8 cellular contexts compared by ENCODE assay signal in the genomic region with DNA sequence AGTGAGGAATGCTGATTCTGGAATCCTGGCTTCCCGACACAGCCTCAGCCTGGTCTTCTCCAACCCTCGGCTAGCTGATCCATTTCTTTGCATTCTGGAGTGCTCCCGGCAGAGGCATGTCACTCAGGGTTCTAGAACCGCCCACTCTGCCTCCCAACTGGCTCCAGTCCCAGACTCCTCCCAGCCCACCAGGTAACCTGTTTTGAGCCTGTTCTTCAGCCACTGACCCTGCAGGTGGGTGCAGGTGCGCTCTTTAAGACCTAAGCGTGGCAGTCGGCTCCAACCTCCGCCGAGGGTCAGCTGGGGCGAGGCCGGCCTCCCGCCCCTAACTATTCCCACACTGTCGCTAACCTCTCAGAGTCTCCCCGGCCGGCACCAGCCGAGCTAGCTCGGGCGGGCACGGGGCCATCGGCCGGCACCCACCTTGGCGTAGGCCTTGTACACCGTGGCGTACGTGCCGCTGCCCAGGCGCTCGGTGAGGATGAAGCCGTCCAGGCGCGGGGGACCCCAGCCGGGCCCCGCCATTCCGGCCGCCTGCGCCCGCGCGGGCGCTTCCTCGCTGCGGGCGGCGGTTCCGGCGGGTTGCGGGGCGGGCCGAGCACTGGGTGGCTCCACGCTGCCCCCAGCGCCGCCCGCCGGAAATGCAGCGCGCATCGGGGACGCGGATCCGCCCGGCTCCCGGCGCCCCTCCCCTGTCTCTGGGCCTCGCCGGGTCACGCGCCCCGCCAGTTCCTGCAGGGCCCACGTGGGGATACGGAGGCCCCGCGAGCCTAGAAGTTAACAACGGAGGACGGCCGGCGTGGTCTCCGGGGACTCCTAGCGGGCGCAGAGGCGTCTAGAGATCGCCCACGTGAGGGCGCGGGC. TPM values are rescaled to one million over a fixed set of nuclear protein-coding genes. Genes with fewer than 3 reads are reported as not detected.
DNase-seq lines count a peak whose midpoint lies in the region; ATAC-seq and TF ChIP-seq lines count a peak whose summit lies in the region.

A gene with protein sequence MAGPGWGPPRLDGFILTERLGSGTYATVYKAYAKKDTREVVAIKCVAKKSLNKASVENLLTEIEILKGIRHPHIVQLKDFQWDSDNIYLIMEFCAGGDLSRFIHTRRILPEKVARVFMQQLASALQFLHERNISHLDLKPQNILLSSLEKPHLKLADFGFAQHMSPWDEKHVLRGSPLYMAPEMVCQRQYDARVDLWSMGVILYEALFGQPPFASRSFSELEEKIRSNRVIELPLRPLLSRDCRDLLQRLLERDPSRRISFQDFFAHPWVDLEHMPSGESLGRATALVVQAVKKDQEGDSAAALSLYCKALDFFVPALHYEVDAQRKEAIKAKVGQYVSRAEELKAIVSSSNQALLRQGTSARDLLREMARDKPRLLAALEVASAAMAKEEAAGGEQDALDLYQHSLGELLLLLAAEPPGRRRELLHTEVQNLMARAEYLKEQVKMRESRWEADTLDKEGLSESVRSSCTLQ (minus strand): TSS at position 576 of the 864 bp plus-strand sequence. CDS start 51 bp downstream, at position 525.

- TF ChIP-seq CTCF in VCaP (conservative IDR thresholded peaks at IDR 0.05), result peak; percentile 95

- H3K9me3 ChIP-seq in iPS-18a (ENCODE audit: control insufficient read depth, low read depth, low read length) (no peaks in the 10 kb centered on the region), skeletal muscle tissue (ENCODE audit: control insufficient read depth in 3 of 3, low read length in 3 of 3) (no peaks in the 10 kb centered on the region)

- H3K27me3 ChIP-seq in iPS-18a (ENCODE audit: control insufficient read depth, insufficient read depth, low read length) (no peaks in the 10 kb centered on the region), skeletal muscle tissue (ENCODE audit: control insufficient read depth in 3 of 3, insufficient read depth in 3 of 3, low read length in 3 of 3) (no peaks in the 10 kb centered on the region)

- H3K27ac ChIP-seq in VCaP (peak within 1 kb of the TSS; percentile 100), iPS-18a (ENCODE audit: low read length) (peak within 1 kb of the TSS; percentile 64), skeletal muscle tissue (ENCODE audit: low read depth, low read length) (peak within 1 kb of the TSS; percentile 92)

- H3K4me1 ChIP-seq in iPS-18a (ENCODE audit: control insufficient read depth, low read depth, low read length), result peaks cover 12% of the 10 kb centered on the region
- H3K4me1 ChIP-seq in skeletal muscle tissue (ENCODE audit: control insufficient read depth in 3 of 3, insufficient read depth in 3 of 3, low read length in 3 of 3), result peaks cover 26 to 32% (median 30%) of the 10 kb centered on the region in 3 donors

- peak within 1 kb of the TSS; percentile 80 for H3K4me3 ChIP-seq in iPS-18a (ENCODE audit: low read length)
- peak within 1 kb of the TSS; percentile 70 to 94 (median 93) for H3K4me3 ChIP-seq in skeletal muscle tissue (ENCODE audit: low read length in 3 of 3)

- H3K36me3 ChIP-seq in iPS-18a (ENCODE audit: control insufficient read depth, low read depth, low read length) (peaks cover 9% of the 10 kb centered on the region), skeletal muscle tissue (ENCODE audit: control insufficient read depth in 3 of 3, insufficient read depth in 3 of 3, low read length in 3 of 3) (peaks cover 24 to 51% (median 34%) of the 10 kb centered on the region in 3 donors)

- ATAC-seq in GM18873 (IDR thresholded peaks at IDR 0.05; ENCODE audit: low FRiP score, unreplicated experiment) (peak; percentile 47), HG03135 (IDR thresholded peaks at IDR 0.05; ENCODE audit: unreplicated experiment) (peak; percentile 72)

- DNase-seq in ACHN (peak; percentile 82), NCI-H2196 (lab: John Stamatoyannopoulos, UW; ENCODE audit: unreplicated experiment) (peak; percentile 82), T47D (ENCODE audit: low read depth in 1 of 2, low spot score in 1 of 2) (peak; percentile 93 to 97)

- H3K9ac ChIP-seq in iPS-18a (ENCODE audit: low read length), result peak within 1 kb of the TSS; percentile 94
- peak within 1 kb of the TSS; percentile 86 to 95 (median 89) for H3K9ac ChIP-seq in skeletal muscle tissue (ENCODE audit: low read depth in 1 of 3, low read length in 3 of 3)

- in situ Hi-C loops in ACHN (cut with HindIII; ENCODE audit: low pct_ligation_motif_present, low pct_unique_long_range_greater_than_20kb, low sequenced_read_pairs) (no loop called here), T47D (cut with HindIII; ENCODE audit: low pct_unique_long_range_greater_than_20kb, low sequenced_read_pairs) (no loop called here)

RNA-seq across cellular contexts. Expression of the gene that starts here (rescaled TPM):
- total RNA-seq in skeletal muscle tissue, result 18.3 TPM

Comparison
In these comparisons a context has a peak if more than half of its experiments do, and no peak if none do; other contexts are left out.
1. Peak in every context shown above with its lines: DNase-seq, ATAC-seq, H3K4me3 ChIP-seq and H3K27ac ChIP-seq.